ENCODE assay signal across 11 cellular contexts in genomic region chr1:58870298-58870676, GRCh38.
DNase-seq lines count a peak whose midpoint lies in the region; ATAC-seq and TF ChIP-seq lines count a peak whose summit lies in the region.
"Had no signal": no experiment of that assay in that cellular context is flagged by ENCODE, and none has a peak within 500 bp of the region (broad histone marks: within the 10 kb centered on the region; RNA-seq: fewer than 3 reads in every experiment).

No MANE protein-coding gene starts in this region.

- H3K9me3 ChIP-seq in mucosa of descending colon: no peaks in the 10 kb centered on the region

- no peak overlapping the region for H3K4me3 ChIP-seq in mucosa of descending colon
- H3K4me3 ChIP-seq: dorsolateral prefrontal cortex had no signal

- peaks cover 9% of the 10 kb centered on the region for H3K4me1 ChIP-seq in mucosa of descending colon (ENCODE audit: low read depth)

- ATAC-seq in mucosa of descending colon (peak; percentile 85), HG02973 (IDR thresholded peaks at IDR 0.05; ENCODE audit: unreplicated experiment) (no peak), HG03439 (IDR thresholded peaks at IDR 0.05; ENCODE audit: unreplicated experiment) (no peak), GM18867 (IDR thresholded peaks at IDR 0.05; ENCODE audit: unreplicated experiment) (no peak)

- in situ Hi-C loops in G401 (cut with HindIII; ENCODE audit: low sequenced_read_pairs): no loop called here

- no peaks in the 10 kb centered on the region for H3K36me3 ChIP-seq in mucosa of descending colon (ENCODE audit: low read depth)

- TF ChIP-seq CTCF in mucosa of descending colon (IDR thresholded peaks at IDR 0.05) (no peak), GM20000 (IDR thresholded peaks at IDR 0.05; ENCODE audit: extremely low read depth, missing control alignments) (no peak)

- DNase-seq in G401 (ENCODE audit: low spot score) (peak; percentile 81), NCI-H2029 (lab: John Stamatoyannopoulos, UW) (peak; percentile 99), SHP77 treated with DMSO at 0.1 percent for 48 hours (lab: John Stamatoyannopoulos, UW) (peak; percentile 99), mucosa of descending colon (peak; percentile 74 to 76 (median 75)), GM20000 (ENCODE audit: low spot score) (no peak)
- DNase-seq: foreskin fibroblast, Right ventricle myocardium superior had no signal

- intact Hi-C loops in mucosa of descending colon (cut with DNase I, micrococcal nuclease): no loop called here
